In genomic region chr10:70664702-70665195, GRCh38 we compare ENCODE assay signal across 1 cellular context.
A peak's percentile ranks its signal among the peaks of the same experiment; 100 is the strongest.
TF ChIP-seq lines count a peak whose summit lies in the region.

No MANE protein-coding gene starts in this region.

TF ChIP-seq in K562, 482 proteins besides CTCF, POLR2A, EP300 and RAD21 (continued from another document and continues in another):
- peak in 1 of 2 experiments; percentile 70; a peak in 2 of 4 replicates for TF ChIP-seq ZNF318 (IDR thresholded peaks at IDR 0.05; ENCODE audit: borderline replicate concordance in 1 of 2, low read depth in 1 of 2)
- 0 out of 2 replicates have a peak, but pooled peaks have one; percentile 4 for TF ChIP-seq MTA2 (IDR thresholded peaks at IDR 0.05; ENCODE audit: low read depth)
- peak; percentile 84 for TF ChIP-seq SOX6 (IDR thresholded peaks at IDR 0.05)
- TF ChIP-seq FOSL1 (tag; conservative IDR thresholded peaks at IDR 0.05): peak; percentile 67
- no peak for TF ChIP-seq PHF20 (IDR thresholded peaks at IDR 0.05; ENCODE audit: partially characterized antibody)
- TF ChIP-seq TOE1 (IDR thresholded peaks at IDR 0.05; ENCODE audit: borderline replicate concordance): peak; percentile 40; the same call in 1 of the 2 replicates
- TF ChIP-seq TOE1 (CRISPR knock-in tag; IDR thresholded peaks at IDR 0.05; ENCODE audit: borderline replicate concordance, low read depth): no peak
- TF ChIP-seq HCFC1 (IDR thresholded peaks at IDR 0.05; ENCODE audit: low read depth, low read length): no peak
- TF ChIP-seq CXXC5 (CRISPR knock-in tag; IDR thresholded peaks at IDR 0.05): peak; percentile 67
- no peak for TF ChIP-seq NBN (IDR thresholded peaks at IDR 0.05; ENCODE audit: low read depth)
- TF ChIP-seq NFYB (IDR thresholded peaks at IDR 0.05; ENCODE audit: extremely low read depth, insufficient read length): no peak
- 0 out of 2 replicates have a peak, but pooled peaks have one; percentile 23 for TF ChIP-seq HEY1 (CRISPR knock-in tag; IDR thresholded peaks at IDR 0.05; ENCODE audit: borderline replicate concordance)
- TF ChIP-seq ID3 (CRISPR knock-in tag; IDR thresholded peaks at IDR 0.05): no peak
- peak; percentile 27; the same call in 1 of the 2 replicates for TF ChIP-seq ID3 (tag; IDR thresholded peaks at IDR 0.05)
- peak in 1 of 2 experiments; percentile 83; a peak in 2 of 4 replicates for TF ChIP-seq TEAD1 (CRISPR knock-in tag; IDR thresholded peaks at IDR 0.05)
- peak in 1 of 2 experiments; percentile 55; a peak in 1 of 4 replicates for TF ChIP-seq RCOR1 (IDR thresholded peaks at IDR 0.05; ENCODE audit: borderline replicate concordance in 1 of 2, low read depth in 2 of 2, low read length in 2 of 2)
- peak; percentile 75; the same call in 1 of the 2 replicates for TF ChIP-seq ZNF395 (CRISPR knock-in tag; IDR thresholded peaks at IDR 0.05)
- TF ChIP-seq ZBTB7A (IDR thresholded peaks at IDR 0.05; ENCODE audit: borderline replicate concordance, control insufficient read depth, low read depth, low read length): peak; percentile 38; the same call in 1 of the 2 replicates
- TF ChIP-seq RREB1 (CRISPR knock-in tag; IDR thresholded peaks at IDR 0.05): 0 out of 2 replicates have a peak, but pooled peaks have one; percentile 64
- 0 out of 2 replicates have a peak, but pooled peaks have one; percentile 46 for TF ChIP-seq NFXL1 (CRISPR knock-in tag; IDR thresholded peaks at IDR 0.05)
- peak; percentile 93 for TF ChIP-seq CTBP1 (IDR thresholded peaks at IDR 0.05; ENCODE audit: borderline replicate concordance)
- 0 out of 2 replicates have a peak, but pooled peaks have one; percentile 34 for TF ChIP-seq TCF15 (CRISPR knock-in tag; IDR thresholded peaks at IDR 0.05)
- TF ChIP-seq CREB3 (tag; conservative IDR thresholded peaks at IDR 0.05; ENCODE audit: low read depth): peak; percentile 72
- TF ChIP-seq USF2 (CRISPR knock-in tag; IDR thresholded peaks at IDR 0.05): peak; percentile 29; the same call in 1 of the 2 replicates
- TF ChIP-seq POU5F1 (IDR thresholded peaks at IDR 0.05; ENCODE audit: borderline replicate concordance, low read depth, low read length, partially characterized antibody): no peak
- peak; percentile 95 for TF ChIP-seq DACH1 (IDR thresholded peaks at IDR 0.05; ENCODE audit: partially characterized antibody)
- peak; percentile 50; the same call in 1 of the 2 replicates for TF ChIP-seq SMARCA4 (IDR thresholded peaks at IDR 0.05)
- TF ChIP-seq MAZ (CRISPR knock-in tag; conservative IDR thresholded peaks at IDR 0.05 in 1 of 2, IDR thresholded peaks at IDR 0.05 in 1 of 2): peak in 1 of 2 experiments; percentile 26; a peak in 1 of 4 replicates
- TF ChIP-seq DPF2 (IDR thresholded peaks at IDR 0.05): peak; percentile 35; the same call in 1 of the 2 replicates
- peak in 1 of 2 experiments; percentile 67; a peak in 1 of 4 replicates for TF ChIP-seq ZNF639 (CRISPR knock-in tag; conservative IDR thresholded peaks at IDR 0.05 in 1 of 2, IDR thresholded peaks at IDR 0.05 in 1 of 2)
- no peak for TF ChIP-seq ZNF511 (CRISPR knock-in tag; IDR thresholded peaks at IDR 0.05)
- TF ChIP-seq TAF7 (tag; IDR thresholded peaks at IDR 0.05): 0 out of 2 replicates have a peak, but pooled peaks have one; percentile 19
- peak; percentile 57 for TF ChIP-seq MYC (IDR thresholded peaks at IDR 0.05; ENCODE audit: low read depth, low read length)
- no peak for TF ChIP-seq MYC (CRISPR knock-in tag; IDR thresholded peaks at IDR 0.05; ENCODE audit: borderline replicate concordance, low read depth)
- 0 out of 2 replicates have a peak, but pooled peaks have one; percentile 56 for TF ChIP-seq LCOR (CRISPR knock-in tag; IDR thresholded peaks at IDR 0.05)
- no peak for TF ChIP-seq SP2 (IDR thresholded peaks at IDR 0.05; ENCODE audit: extremely low read depth, low read depth, low read length, poor library complexity, severe bottlenecking)
- TF ChIP-seq MEIS2 (IDR thresholded peaks at IDR 0.05; ENCODE audit: partially characterized antibody): peak; percentile 57
- 0 out of 2 replicates have a peak, but pooled peaks have one; percentile 58 for TF ChIP-seq MECOM (CRISPR knock-in tag; IDR thresholded peaks at IDR 0.05)
- TF ChIP-seq ZNF436 (CRISPR knock-in tag; IDR thresholded peaks at IDR 0.05): no peak
- TF ChIP-seq ZNF41 (CRISPR knock-in tag; conservative IDR thresholded peaks at IDR 0.05): peak; percentile 37; the same call in 1 of the 2 replicates
